ENCODE assay signal across 8 cellular contexts in the genomic region with DNA sequence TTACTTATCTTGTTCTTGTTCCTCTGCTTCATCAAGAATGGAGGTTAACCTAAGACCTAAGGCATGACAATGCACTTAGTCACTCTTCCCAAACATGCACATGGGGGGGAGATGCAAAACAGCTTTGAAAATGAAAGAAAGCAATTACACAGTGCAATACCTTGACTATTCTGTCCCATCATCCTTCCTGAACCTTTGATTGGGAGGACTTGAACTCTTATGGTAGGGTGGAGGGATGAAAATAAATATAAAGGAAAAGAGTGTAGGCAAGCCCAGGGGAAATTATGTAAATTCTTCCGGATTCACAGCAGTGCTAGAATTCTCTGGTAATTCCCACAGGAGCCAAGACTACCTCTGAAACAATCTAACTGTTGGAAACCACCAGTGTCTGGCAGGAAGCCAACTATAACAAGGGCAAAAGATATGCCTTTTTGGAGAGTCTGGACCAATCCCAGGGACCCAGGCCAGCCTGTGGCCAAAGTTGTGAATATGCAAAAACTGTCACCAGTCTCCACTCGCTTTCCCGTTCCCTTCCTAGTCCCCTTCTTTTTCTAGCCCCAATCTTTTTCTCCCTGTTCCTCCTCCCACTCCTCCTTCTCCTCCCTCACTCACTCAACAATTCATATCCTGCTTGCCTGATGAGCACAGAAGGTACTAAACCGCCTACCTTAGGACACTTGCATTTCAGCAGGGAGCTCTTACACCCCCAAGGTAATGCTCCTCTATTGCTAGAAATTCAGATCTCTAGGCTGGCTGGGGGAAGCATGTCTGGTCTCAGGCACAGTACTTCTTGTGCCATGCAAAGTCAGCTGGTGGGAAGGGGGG. TPM values are rescaled to one million over a fixed set of nuclear protein-coding genes. Genes with fewer than 3 reads are reported as not detected.
DNase-seq lines count a peak whose midpoint lies in the region; ATAC-seq and TF ChIP-seq lines count a peak whose summit lies in the region.

No MANE protein-coding gene starts in this region.

- H3K4me1 ChIP-seq in SK-N-SH (ENCODE audit: control insufficient read depth in 1 of 2, insufficient read depth in 2 of 2, low read depth in 1 of 2, low read length in 1 of 2), result peaks cover 9 to 38% of the 10 kb centered on the region in 2 experiments; a peak in 2 of 4 replicates
- H3K4me1 ChIP-seq in foreskin keratinocyte, result peaks cover 13% of the 10 kb centered on the region
- peaks cover 26% of the 10 kb centered on the region for H3K4me1 ChIP-seq in upper lobe of right lung

- intact Hi-C loops in Right ventricle myocardium inferior (cut with DNase I) (no loop called here), cardiac septum (cut with DNase I) (no loop called here), upper lobe of right lung (cut with DNase I) (no loop called here)

- peak overlapping the region; percentile 42; the same call in 1 of the 2 replicates for H2AFZ ChIP-seq in SK-N-SH (ENCODE audit: low read depth)

- no peaks in the 10 kb centered on the region for H3K9me3 ChIP-seq in SK-N-SH
- H3K9me3 ChIP-seq in upper lobe of right lung, result no peaks in the 10 kb centered on the region

- POLR2A ChIA-PET in SK-N-SH (lab: Yijun Ruan, JAX), result no interaction called here

- H3K79me2 ChIP-seq in SK-N-SH (ENCODE audit: insufficient read depth), result peaks cover 18% of the 10 kb centered on the region

- H3K4me2 ChIP-seq in SK-N-SH, result peak overlapping the region; percentile 64

- WGBS in SK-N-SH (ENCODE audit: low lambda C conversion rate), result 43% methylated on average over 4 of the region's 4 CpGs

- DNase-seq in Right ventricle myocardium inferior (ENCODE audit: missing footprints), result no peak
- no peak for DNase-seq in cardiac septum (ENCODE audit: low spot score)
- DNase-seq in SK-N-SH, result peak; percentile 17
- peak; percentile 78 to 88 for DNase-seq in foreskin keratinocyte
- DNase-seq in superior temporal gyrus (ENCODE audit: extremely low spot score), result peak; percentile 24
- DNase-seq in GDM1 (lab: John Stamatoyannopoulos, UW), result no peak
- no peak for DNase-seq in upper lobe of right lung

- H3K9me2 ChIP-seq in SK-N-SH, result no peaks in the 10 kb centered on the region

- peak overlapping the region in 1 of 2 experiments; percentile 35; a peak in 1 of 4 replicates for H3K4me3 ChIP-seq in SK-N-SH (ENCODE audit: low read depth in 2 of 2, low read length in 1 of 2)
- H3K4me3 ChIP-seq in upper lobe of right lung, result no peak overlapping the region

- CTCF ChIA-PET in SK-N-SH (lab: Yijun Ruan, JAX), result interaction anchor here (3.4 kb wide), 1 partner anchor 36 kb away, joined by 13 read pairs; no protein-coding TSS in a partner anchor

- no peak for TF ChIP-seq RAD21 in SK-N-SH (IDR thresholded peaks at IDR 0.05; ENCODE audit: low read length)

- H3K36me3 ChIP-seq in SK-N-SH (replicated peaks in 1 of 2; ENCODE audit: control insufficient read depth in 1 of 2, insufficient read depth in 2 of 2, low read length in 1 of 2), result no peaks in the 10 kb centered on the region
- H3K36me3 ChIP-seq in upper lobe of right lung, result no peaks in the 10 kb centered on the region

- peak in 1 of 2 experiments; percentile 8; a peak in 1 of 4 replicates for TF ChIP-seq EP300 in SK-N-SH (IDR thresholded peaks at IDR 0.05; ENCODE audit: borderline replicate concordance in 1 of 2, low read depth in 1 of 2, low read length in 1 of 2)

- no peaks in the 10 kb centered on the region for H3K27me3 ChIP-seq in SK-N-SH (ENCODE audit: insufficient read depth)
- no peaks in the 10 kb centered on the region for H3K27me3 ChIP-seq in foreskin keratinocyte
- H3K27me3 ChIP-seq in upper lobe of right lung, result no peaks in the 10 kb centered on the region

- H3K9ac ChIP-seq in SK-N-SH, result no peak overlapping the region

- H3K27ac ChIP-seq in SK-N-SH (ENCODE audit: low read depth in 2 of 2, low read length in 1 of 2) (peak overlapping the region in 1 of 2 experiments; percentile 13; a peak in 1 of 4 replicates), foreskin keratinocyte (no peak overlapping the region), upper lobe of right lung (no peak overlapping the region)

- no peak for TF ChIP-seq CTCF in SK-N-SH (IDR thresholded peaks at IDR 0.05)
- TF ChIP-seq CTCF in foreskin keratinocyte (conservative IDR thresholded peaks at IDR 0.05), result no peak
- TF ChIP-seq CTCF in upper lobe of right lung (IDR thresholded peaks at IDR 0.05), result no peak

- H4K20me1 ChIP-seq in SK-N-SH (ENCODE audit: insufficient read depth), result peaks cover 3% of the 10 kb centered on the region; the same call in 1 of the 2 replicates

- ATAC-seq in Right ventricle myocardium inferior, result peak; percentile 27
- ATAC-seq in HG02870 (IDR thresholded peaks at IDR 0.05; ENCODE audit: unreplicated experiment), result peak; percentile 28
- peak; percentile 79 for ATAC-seq in foreskin keratinocyte
- no peak for ATAC-seq in upper lobe of right lung

- peaks cover 4% of the 10 kb centered on the region for H3F3A ChIP-seq in SK-N-SH (replicated peaks; ENCODE audit: insufficient read depth)

TF ChIP-seq in SK-N-SH, 30 proteins besides CTCF, POLR2A, EP300 and RAD21 (continues in another document):
- TF ChIP-seq, protein P1, sequence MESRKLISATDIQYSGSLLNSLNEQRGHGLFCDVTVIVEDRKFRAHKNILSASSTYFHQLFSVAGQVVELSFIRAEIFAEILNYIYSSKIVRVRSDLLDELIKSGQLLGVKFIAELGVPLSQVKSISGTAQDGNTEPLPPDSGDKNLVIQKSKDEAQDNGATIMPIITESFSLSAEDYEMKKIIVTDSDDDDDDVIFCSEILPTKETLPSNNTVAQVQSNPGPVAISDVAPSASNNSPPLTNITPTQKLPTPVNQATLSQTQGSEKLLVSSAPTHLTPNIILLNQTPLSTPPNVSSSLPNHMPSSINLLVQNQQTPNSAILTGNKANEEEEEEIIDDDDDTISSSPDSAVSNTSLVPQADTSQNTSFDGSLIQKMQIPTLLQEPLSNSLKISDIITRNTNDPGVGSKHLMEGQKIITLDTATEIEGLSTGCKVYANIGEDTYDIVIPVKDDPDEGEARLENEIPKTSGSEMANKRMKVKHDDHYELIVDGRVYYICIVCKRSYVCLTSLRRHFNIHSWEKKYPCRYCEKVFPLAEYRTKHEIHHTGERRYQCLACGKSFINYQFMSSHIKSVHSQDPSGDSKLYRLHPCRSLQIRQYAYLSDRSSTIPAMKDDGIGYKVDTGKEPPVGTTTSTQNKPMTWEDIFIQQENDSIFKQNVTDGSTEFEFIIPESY (IDR thresholded peaks at IDR 0.05; ENCODE audit: borderline replicate concordance, low read depth), result no peak
- TF ChIP-seq EZH2phosphoT487 (IDR thresholded peaks at IDR 0.05; ENCODE audit: borderline replicate concordance, low read depth) (no peak), TCF12 (IDR thresholded peaks at IDR 0.05) (peak; percentile 57), CHD2 (IDR thresholded peaks at IDR 0.05; ENCODE audit: low read length, partially characterized antibody) (no peak), TAF1 (IDR thresholded peaks at IDR 0.05; ENCODE audit: borderline replicate concordance, low read depth, low read length) (no peak), SMC3 (IDR thresholded peaks at IDR 0.05; ENCODE audit: low read depth, low read length) (no peak), ELF1 (IDR thresholded peaks at IDR 0.05) (0 out of 2 replicates have a peak, but pooled peaks have one; percentile 8), JUND (IDR thresholded peaks at IDR 0.05) (peak; percentile 61), RXRA (IDR thresholded peaks at IDR 0.05; ENCODE audit: borderline replicate concordance, low read depth) (no peak), YY1 (IDR thresholded peaks at IDR 0.05; ENCODE audit: low read depth) (no peak), GABPA (IDR thresholded peaks at IDR 0.05; ENCODE audit: low read depth) (no peak), FOSL2 (IDR thresholded peaks at IDR 0.05; ENCODE audit: borderline replicate concordance, low read depth) (peak; percentile 72), RFX5 (IDR thresholded peaks at IDR 0.05; ENCODE audit: low read length) (no peak), RCOR1 (IDR thresholded peaks at IDR 0.05; ENCODE audit: low read length) (no peak), GATA2 (CRISPR knock-in tag; IDR thresholded peaks at IDR 0.05) (no peak), FOXJ3 (CRISPR knock-in tag; IDR thresholded peaks at IDR 0.05) (no peak), FOXM1 (IDR thresholded peaks at IDR 0.05; ENCODE audit: low read depth) (no peak), NFIC (IDR thresholded peaks at IDR 0.05; ENCODE audit: borderline replicate concordance) (peak; percentile 88), MEF2A (IDR thresholded peaks at IDR 0.05; ENCODE audit: borderline replicate concordance, low read depth) (no peak)
- TF ChIP-seq, protein P2, sequence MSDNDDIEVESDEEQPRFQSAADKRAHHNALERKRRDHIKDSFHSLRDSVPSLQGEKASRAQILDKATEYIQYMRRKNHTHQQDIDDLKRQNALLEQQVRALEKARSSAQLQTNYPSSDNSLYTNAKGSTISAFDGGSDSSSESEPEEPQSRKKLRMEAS (IDR thresholded peaks at IDR 0.05; ENCODE audit: low read depth), result no peak
- TF ChIP-seq, protein P3, sequence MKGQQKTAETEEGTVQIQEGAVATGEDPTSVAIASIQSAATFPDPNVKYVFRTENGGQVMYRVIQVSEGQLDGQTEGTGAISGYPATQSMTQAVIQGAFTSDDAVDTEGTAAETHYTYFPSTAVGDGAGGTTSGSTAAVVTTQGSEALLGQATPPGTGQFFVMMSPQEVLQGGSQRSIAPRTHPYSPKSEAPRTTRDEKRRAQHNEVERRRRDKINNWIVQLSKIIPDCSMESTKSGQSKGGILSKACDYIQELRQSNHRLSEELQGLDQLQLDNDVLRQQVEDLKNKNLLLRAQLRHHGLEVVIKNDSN (IDR thresholded peaks at IDR 0.05; ENCODE audit: borderline replicate concordance, low read depth), result no peak
- TF ChIP-seq, protein P4, sequence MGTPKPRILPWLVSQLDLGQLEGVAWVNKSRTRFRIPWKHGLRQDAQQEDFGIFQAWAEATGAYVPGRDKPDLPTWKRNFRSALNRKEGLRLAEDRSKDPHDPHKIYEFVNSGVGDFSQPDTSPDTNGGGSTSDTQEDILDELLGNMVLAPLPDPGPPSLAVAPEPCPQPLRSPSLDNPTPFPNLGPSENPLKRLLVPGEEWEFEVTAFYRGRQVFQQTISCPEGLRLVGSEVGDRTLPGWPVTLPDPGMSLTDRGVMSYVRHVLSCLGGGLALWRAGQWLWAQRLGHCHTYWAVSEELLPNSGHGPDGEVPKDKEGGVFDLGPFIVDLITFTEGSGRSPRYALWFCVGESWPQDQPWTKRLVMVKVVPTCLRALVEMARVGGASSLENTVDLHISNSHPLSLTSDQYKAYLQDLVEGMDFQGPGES (IDR thresholded peaks at IDR 0.05; ENCODE audit: low read depth, low read length), result no peak

RNA-seq across cellular contexts. Expression of a gene that starts 2.5 kb away (rescaled TPM):
- 32.0 TPM for total RNA-seq in Right ventricle myocardium inferior
- 26.0 TPM for total RNA-seq in cardiac septum
- polyA plus RNA-seq in SK-N-SH (2012; rRNA removed), result 62.6 and 63.3 TPM in 2 replicates
- polyA plus RNA-seq in SK-N-SH (2012; cell fraction: cytosol; rRNA removed), result 78.7 and 106 TPM in 2 replicates
- polyA plus RNA-seq in SK-N-SH (2012; cell fraction: nucleus; rRNA removed), result 43.7 and 53.4 TPM in 2 replicates
- 69.7 and 80.1 TPM in 2 replicates for total RNA-seq in foreskin keratinocyte
- polyA plus RNA-seq in foreskin keratinocyte, result 65.5 and 68.1 TPM in 2 replicates
- 86.8 TPM for total RNA-seq in upper lobe of right lung

Comparison
In these comparisons a context has a peak if more than half of its experiments do, and no peak if none do; other contexts are left out.
1. DNase-seq: peak in SK-N-SH (single experiment), foreskin keratinocyte (2 of 2) and superior temporal gyrus (single experiment); none in Right ventricle myocardium inferior (single experiment), cardiac septum (single experiment), GDM1 (single experiment) and upper lobe of right lung (single experiment).